19 cellular contexts compared by ENCODE assay signal in genomic region chr2:234848578-234848977, GRCh38.
"Had no signal": no experiment of that assay in that cellular context is flagged by ENCODE, and none has a peak within 500 bp of the region (broad histone marks: within the 10 kb centered on the region; RNA-seq: fewer than 3 reads in every experiment).

No MANE protein-coding gene starts in this region.

- H3K27me3 Mint-ChIP-seq: activated naive CD8-positive, alpha-beta T cell treated with anti-CD3 and anti-CD28 coated beads for 36 hours had no signal

- H3K4me3 Mint-ChIP-seq: activated CD8-positive, alpha-beta T cell treated with anti-CD3 and anti-CD28 coated beads for 36 hours; activated naive CD4-positive, alpha-beta T cell treated with anti-CD3 and anti-CD28 coated beads, Interleukin-2, amount 10 ng/mL, durations not matched to agents 7 days and 5 days; activated naive CD8-positive, alpha-beta T cell treated with anti-CD3 and anti-CD28 coated beads for 36 hours; activated T-cell treated with anti-CD3 and anti-CD28 coated beads, Interleukin-2, amount 50 U/mL, for 72 hours; central memory CD8-positive, alpha-beta T cell; T-helper 1 cell treated with Interleukin-12 subunit alpha and Interleukin-12 subunit beta and Interleukin-4 antibody, amounts not matched to agents 30 μg/mL and 1 μg/mL, for 36 hours had no signal

- H3K4me3 ChIP-seq: breast epithelium had no signal

- ATAC-seq: activated CD4-positive, CD25-positive, alpha-beta regulatory T cell treated with anti-CD3 and anti-CD28 coated beads, Interleukin-2, amount 50 U/mL, for 24 hours; activated CD8-positive, alpha-beta T cell treated with anti-CD3 and anti-CD28 coated beads for 36 hours; activated T-cell treated with anti-CD3 and anti-CD28 coated beads, Interleukin-2, amount 50 U/mL, for 72 hours; PC-3 had no signal

- H3K36me3 Mint-ChIP-seq: activated naive CD4-positive, alpha-beta T cell treated with anti-CD3 and anti-CD28 coated beads, Interleukin-2, amount 10 ng/mL, durations not matched to agents 7 days and 5 days; activated naive CD8-positive, alpha-beta T cell treated with anti-CD3 and anti-CD28 coated beads for 36 hours had no signal

- H3K27me3 ChIP-seq: breast epithelium had no signal

- H3K27ac ChIP-seq: breast epithelium had no signal

- H3K4me1 ChIP-seq: breast epithelium had no signal

- H3K4me1 Mint-ChIP-seq: activated naive CD4-positive, alpha-beta T cell treated with anti-CD3 and anti-CD28 coated beads, Interleukin-2, amount 10 ng/mL, durations not matched to agents 7 days and 5 days; activated naive CD8-positive, alpha-beta T cell treated with anti-CD3 and anti-CD28 coated beads for 36 hours; central memory CD8-positive, alpha-beta T cell had no signal

- H3K9me3 ChIP-seq: breast epithelium had no signal

- H3K27ac Mint-ChIP-seq: activated CD8-positive, alpha-beta T cell treated with anti-CD3 and anti-CD28 coated beads for 36 hours; activated naive CD4-positive, alpha-beta T cell treated with anti-CD3 and anti-CD28 coated beads, Interleukin-2, amount 10 ng/mL, durations not matched to agents 7 days and 5 days; activated naive CD8-positive, alpha-beta T cell treated with anti-CD3 and anti-CD28 coated beads for 36 hours; activated T-cell treated with anti-CD3 and anti-CD28 coated beads, Interleukin-2, amount 50 U/mL, for 72 hours; activated T-helper 2 cell treated with anti-CD3 and anti-CD28 coated beads, Interferon-gamma antibody, Interleukin-2, Interleukin-4, amounts not matched to agents 10 μg/mL and 5 μg/mL and 100 μg/mL, durations not matched to agents 14 hours and 24 hours and 36 hours; T-helper 1 cell treated with Interleukin-12 subunit alpha and Interleukin-12 subunit beta and Interleukin-4 antibody, amounts not matched to agents 30 μg/mL and 1 μg/mL, for 36 hours had no signal

- H3K9me3 Mint-ChIP-seq: activated CD8-positive, alpha-beta T cell treated with anti-CD3 and anti-CD28 coated beads for 36 hours; activated naive CD4-positive, alpha-beta T cell treated with anti-CD3 and anti-CD28 coated beads, Interleukin-2, amount 10 ng/mL, durations not matched to agents 7 days and 5 days; activated naive CD8-positive, alpha-beta T cell treated with anti-CD3 and anti-CD28 coated beads for 36 hours; activated T-cell treated with anti-CD3 and anti-CD28 coated beads, Interleukin-2, amount 50 U/mL, for 72 hours; activated T-helper 2 cell treated with anti-CD3 and anti-CD28 coated beads, Interferon-gamma antibody, Interleukin-2, Interleukin-4, amounts not matched to agents 10 μg/mL and 5 μg/mL and 100 μg/mL, durations not matched to agents 14 hours and 24 hours and 36 hours; central memory CD8-positive, alpha-beta T cell; T-helper 1 cell treated with Interleukin-12 subunit alpha and Interleukin-12 subunit beta and Interleukin-4 antibody, amounts not matched to agents 30 μg/mL and 1 μg/mL, for 36 hours had no signal

- H3K36me3 ChIP-seq: breast epithelium had no signal

- DNase-seq: activated CD4-positive, alpha-beta T cell treated with anti-CD3 and anti-CD28 coated beads for 4 hours; activated CD8-positive, alpha-beta memory T cell treated with anti-CD3 and anti-CD28 coated beads, Interleukin-2, amount 50 U/mL, for 4 hours; activated CD8-positive, alpha-beta T cell treated with anti-CD3 and anti-CD28 coated beads for 36 hours; activated gamma-delta T cell treated with Interleukin-2 at 50 U/mL for 16 hours; activated naive CD4-positive, alpha-beta T cell treated with anti-CD3 and anti-CD28 coated beads, Interleukin-2, amount 10 ng/mL, durations not matched to agents 7 days and 5 days; activated naive CD8-positive, alpha-beta T cell treated with anti-CD3 and anti-CD28 coated beads for 36 hours; activated T-cell treated with anti-CD3 and anti-CD28 coated beads, Interleukin-2, amount 50 U/mL, for 72 hours; NCI-H1105 treated with DMSO at 0.1 percent for 48 hours; NCI-H1694; NCI-H2029; NCI-H2107; NCI-H510A treated with DMSO at 0.1 percent for 48 hours; PC-3; SHP77 treated with DMSO at 0.1 percent for 48 hours had no signal
